ENCODE assay signal across 8 cellular contexts in the genomic region with DNA sequence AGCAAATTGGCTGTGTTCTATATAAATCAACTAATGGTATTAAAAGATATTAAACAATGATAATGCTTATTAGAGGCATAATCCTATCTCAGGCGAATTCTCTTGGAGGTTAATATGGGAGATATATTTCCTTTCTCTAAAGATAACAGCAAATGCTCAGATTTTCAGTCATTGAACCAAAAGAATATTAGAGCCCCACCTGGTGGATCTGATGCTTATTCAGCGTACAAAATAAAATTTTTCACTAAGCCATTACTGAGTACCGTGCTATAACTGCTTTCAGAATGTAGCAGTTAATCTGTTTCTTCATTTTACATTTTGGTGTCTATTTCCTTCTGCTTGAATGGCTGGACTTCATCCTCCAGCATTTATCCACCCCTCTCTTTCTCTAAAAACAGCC.
DNase-seq lines count a peak whose midpoint lies in the region; ATAC-seq and TF ChIP-seq lines count a peak whose summit lies in the region.

No MANE protein-coding gene starts in this region.

- no peaks in the 10 kb centered on the region for H4K20me1 ChIP-seq in H9 (ENCODE audit: control insufficient read depth, insufficient read depth, insufficient read length)

- in situ Hi-C loops in ACHN (cut with HindIII; ENCODE audit: low pct_ligation_motif_present, low pct_unique_long_range_greater_than_20kb, low sequenced_read_pairs) (no loop called here), SK-MEL-5 (cut with HindIII; ENCODE audit: low pct_unique_long_range_greater_than_20kb, low sequenced_read_pairs) (no loop called here)

- H2AFZ ChIP-seq in H9 (ENCODE audit: low read length): no peak overlapping the region

- H3K4me1 Mint-ChIP-seq in H9: no peaks in the 10 kb centered on the region
- H3K4me1 Mint-ChIP-seq in activated CD4-positive, alpha-beta T cell treated with anti-CD3 and anti-CD28 coated beads for 36 hours: no peaks in the 10 kb centered on the region
- no peaks in the 10 kb centered on the region for H3K4me1 Mint-ChIP-seq in CD4-positive, alpha-beta T cell (ENCODE audit: low read depth)

- H3K9me3 ChIP-seq in H9 (ENCODE audit: control insufficient read depth, low read depth, low read length): no peaks in the 10 kb centered on the region
- H3K9me3 ChIP-seq in CD4-positive, alpha-beta T cell (ENCODE audit: control insufficient read depth, low read length): no peaks in the 10 kb centered on the region

- no peak overlapping the region for H4K5ac ChIP-seq in H9 (ENCODE audit: insufficient read length, low read depth, low read length)

- H3K4ac ChIP-seq in H9 (ENCODE audit: low read depth, low read length): no peak overlapping the region

- no peak overlapping the region for H2BK5ac ChIP-seq in H9 (ENCODE audit: insufficient read length, low read length)

- no peak overlapping the region for H3K56ac ChIP-seq in H9 (ENCODE audit: insufficient read length, low read depth, low read length)

- H3K27me3 ChIP-seq in H9 (ENCODE audit: insufficient read depth, low read length): no peaks in the 10 kb centered on the region; the same call in 1 of the 2 replicates
- H3K27me3 ChIP-seq in CD4-positive, alpha-beta T cell (ENCODE audit: control insufficient read depth, insufficient read depth, low read length): peaks cover 5% of the 10 kb centered on the region

- DNase-seq in ACHN (peak; percentile 14), H9 (no peak), SK-MEL-5 (ENCODE audit: low read depth, low spot score) (peak; percentile 59), iris pigment epithelial cell (ENCODE audit: low read depth) (peak; percentile 26)
- no peak for DNase-seq in activated CD4-positive, alpha-beta T cell treated with anti-CD3 and anti-CD28 coated beads for 36 hours
- no peak for DNase-seq in CD4-positive, alpha-beta T cell
- no peak for DNase-seq in activated effector memory CD4-positive, alpha-beta T cell treated with Interleukin-2 at 50 U/mL for 16 hours
- no peak for DNase-seq in activated CD8-positive, alpha-beta memory T cell treated with anti-CD3 and anti-CD28 coated beads, Interleukin-2, amount 50 U/mL, for 48 hours

- WGBS in H9 (ENCODE audit: extremely low coverage, insufficient read length, low lambda C conversion rate): no CpG with 5 or more reads among the region's 3 CpGs

- H2BK120ac ChIP-seq in H9 (ENCODE audit: low read depth, low read length, poor library complexity, severe bottlenecking): no peak overlapping the region

- no peak overlapping the region for H2BK12ac ChIP-seq in H9 (ENCODE audit: insufficient read length, low read depth, low read length)

- H3K27me3 Mint-ChIP-seq in H9 (ENCODE audit: low read depth): peaks cover 11% of the 10 kb centered on the region
- peaks cover 18% of the 10 kb centered on the region for H3K27me3 Mint-ChIP-seq in activated CD4-positive, alpha-beta T cell treated with anti-CD3 and anti-CD28 coated beads for 36 hours
- H3K27me3 Mint-ChIP-seq in CD4-positive, alpha-beta T cell: peaks cover 50% of the 10 kb centered on the region

- H4K8ac ChIP-seq in H9 (replicated peaks; ENCODE audit: insufficient read length, low read depth, low read length): no peak overlapping the region

- no peaks in the 10 kb centered on the region for H3K23me2 ChIP-seq in H9 (ENCODE audit: insufficient read length, low read depth, low read length, poor library complexity, severe bottlenecking)

- CTCF ChIA-PET in activated CD4-positive, alpha-beta T cell treated with anti-CD3 and anti-CD28 coated beads for 36 hours (lab: Charles Lee): interaction anchor here (1.0 kb wide), 1 partner anchor 10 kb away, joined by 3 read pairs; no protein-coding TSS in a partner anchor
- CTCF ChIA-PET in CD4-positive, alpha-beta T cell (lab: Charles Lee): no interaction called here

- no peak overlapping the region for H3K23ac ChIP-seq in H9 (ENCODE audit: insufficient read length, low read depth, low read length)

- no peak overlapping the region for H3K27ac ChIP-seq in H9 (ENCODE audit: insufficient read length, low read depth, low read length)
- H3K27ac ChIP-seq in CD4-positive, alpha-beta T cell (ENCODE audit: low read depth, low read length): no peak overlapping the region

- no peak overlapping the region for H3K4me3 Mint-ChIP-seq in H9
- no peak overlapping the region for H3K4me3 Mint-ChIP-seq in activated CD4-positive, alpha-beta T cell treated with anti-CD3 and anti-CD28 coated beads for 36 hours
- H3K4me3 Mint-ChIP-seq in CD4-positive, alpha-beta T cell: no peak overlapping the region

- H2BK15ac ChIP-seq in H9 (ENCODE audit: low read depth, low read length): no peak overlapping the region

- no peak overlapping the region for H4K91ac ChIP-seq in H9 (ENCODE audit: insufficient read length, low read depth, low read length)

- intact Hi-C loops in activated CD4-positive, alpha-beta T cell treated with anti-CD3 and anti-CD28 coated beads for 36 hours (cut with DNase I, micrococcal nuclease): no loop called here
- intact Hi-C loops in CD4-positive, alpha-beta T cell (cut with DNase I, micrococcal nuclease): no loop called here

- H3K79me2 ChIP-seq in H9 (ENCODE audit: insufficient read depth, low read length): no peaks in the 10 kb centered on the region

- H2BK20ac ChIP-seq in H9 (ENCODE audit: low read depth, low read length, poor library complexity, severe bottlenecking): no peak overlapping the region

- no peak overlapping the region for H3K14ac ChIP-seq in H9 (ENCODE audit: insufficient read depth, low read length)

- H3T11ph ChIP-seq in H9 (ENCODE audit: low read length): no peak overlapping the region

- no peaks in the 10 kb centered on the region for H3K79me1 ChIP-seq in H9 (ENCODE audit: insufficient read depth, low read depth, low read length, poor library complexity, severe bottlenecking)

- no peak overlapping the region for H2AK5ac ChIP-seq in H9 (ENCODE audit: insufficient read length, low read length)

- no peaks in the 10 kb centered on the region for H3K36me3 Mint-ChIP-seq in H9 (ENCODE audit: insufficient read depth in 1 of 3, low read depth in 3 of 3)
- H3K36me3 Mint-ChIP-seq in activated CD4-positive, alpha-beta T cell treated with anti-CD3 and anti-CD28 coated beads for 36 hours (ENCODE audit: low read depth): no peaks in the 10 kb centered on the region
- H3K36me3 Mint-ChIP-seq in CD4-positive, alpha-beta T cell (ENCODE audit: low read depth): no peaks in the 10 kb centered on the region

- no peaks in the 10 kb centered on the region for H3K4me1 ChIP-seq in H9 (ENCODE audit: insufficient read depth, low read length)

- H3K18ac ChIP-seq in H9 (ENCODE audit: insufficient read length, low read depth, low read length): no peak overlapping the region

- TF ChIP-seq CTCF in H9 (conservative IDR thresholded peaks at IDR 0.05): peak; percentile 55
- TF ChIP-seq CTCF in CD4-positive, alpha-beta T cell (IDR thresholded peaks at IDR 0.05): no peak

- ATAC-seq in activated CD4-positive, alpha-beta T cell treated with anti-CD3 and anti-CD28 coated beads for 36 hours: no peak
- ATAC-seq in CD4-positive, alpha-beta T cell (ENCODE audit: poor library complexity): no peak

- POLR2A ChIA-PET in activated CD4-positive, alpha-beta T cell treated with anti-CD3 and anti-CD28 coated beads for 36 hours (lab: Charles Lee): no interaction called here
- POLR2A ChIA-PET in CD4-positive, alpha-beta T cell (lab: Charles Lee): no interaction called here

- no peaks in the 10 kb centered on the region for H3K9me3 Mint-ChIP-seq in H9
- H3K9me3 Mint-ChIP-seq in activated CD4-positive, alpha-beta T cell treated with anti-CD3 and anti-CD28 coated beads for 36 hours (ENCODE audit: low read depth): no peaks in the 10 kb centered on the region
- peaks cover 2% of the 10 kb centered on the region for H3K9me3 Mint-ChIP-seq in CD4-positive, alpha-beta T cell

- no peak overlapping the region for H3K27ac Mint-ChIP-seq in H9
- H3K27ac Mint-ChIP-seq in activated CD4-positive, alpha-beta T cell treated with anti-CD3 and anti-CD28 coated beads for 36 hours: no peak overlapping the region
- no peak overlapping the region for H3K27ac Mint-ChIP-seq in CD4-positive, alpha-beta T cell

- H3K9ac ChIP-seq in H9 (ENCODE audit: extremely low read depth, insufficient read length, low read length): no peak overlapping the region

- H3K4me2 ChIP-seq in H9 (ENCODE audit: insufficient read depth, insufficient read length, low read length): no peak overlapping the region

Comparison
In these comparisons a context has a peak if more than half of its experiments do, and no peak if none do; other contexts are left out.
1. DNase-seq: peak in ACHN (single experiment), SK-MEL-5 (single experiment) and iris pigment epithelial cell (single experiment); none in H9 (single experiment), activated CD4-positive, alpha-beta T cell treated with anti-CD3 and anti-CD28 coated beads for 36 hours (single experiment), CD4-positive, alpha-beta T cell (0 of 10), activated effector memory CD4-positive, alpha-beta T cell treated with Interleukin-2 at 50 U/mL for 16 hours (single experiment) and activated CD8-positive, alpha-beta memory T cell treated with anti-CD3 and anti-CD28 coated beads, Interleukin-2, amount 50 U/mL, for 48 hours (single experiment).